Comparison of ENCODE assay signal across 11 cellular contexts in the genomic region with DNA sequence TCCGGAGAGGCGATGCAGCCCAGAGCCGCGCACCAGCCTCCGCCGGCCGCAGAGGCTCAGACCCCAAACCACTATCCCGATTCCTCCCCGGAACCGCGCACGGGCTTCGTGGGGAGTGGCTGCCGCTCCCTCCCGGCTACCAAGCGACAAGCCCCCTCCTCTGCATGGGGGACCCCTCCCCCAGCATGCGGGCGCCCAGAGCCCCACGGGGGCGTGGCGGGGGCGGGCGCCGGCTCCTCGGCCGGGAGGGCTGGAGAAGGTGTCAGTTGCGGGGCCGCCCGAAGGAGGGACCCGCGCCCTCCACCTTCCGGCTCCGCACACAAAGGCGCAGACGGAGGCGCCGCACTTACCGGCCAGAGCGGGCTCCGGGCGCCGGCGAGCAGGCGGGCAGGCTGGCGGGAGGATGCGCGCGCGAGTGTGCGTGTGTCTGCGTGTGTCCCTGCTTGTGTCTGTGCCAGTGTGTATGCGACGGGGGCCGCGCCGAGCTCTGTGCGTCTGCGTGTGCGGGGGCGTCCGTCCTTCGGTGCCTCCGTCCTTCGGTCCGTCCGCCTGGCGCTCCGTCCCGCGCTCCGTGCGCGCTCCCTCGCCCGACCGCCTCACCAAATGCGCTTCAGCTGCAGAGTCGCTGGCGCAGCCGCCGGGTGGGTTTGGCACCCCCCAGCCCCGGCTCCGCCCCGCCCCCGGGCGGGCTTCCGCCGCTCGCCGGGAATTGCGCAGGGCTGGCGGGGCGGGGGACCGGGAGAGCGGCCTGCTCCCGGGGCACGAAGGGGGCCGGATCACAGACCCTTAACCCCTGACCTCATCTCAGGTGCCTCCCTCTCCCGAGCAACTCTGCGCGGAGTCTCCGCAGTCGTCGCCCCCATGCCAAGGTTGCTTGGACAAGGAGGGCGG. TPM values are rescaled to one million over a fixed set of nuclear protein-coding genes. Genes with fewer than 3 reads are reported as not detected.
DNase-seq lines count a peak whose midpoint lies in the region; ATAC-seq, FAIRE-seq and TF ChIP-seq lines count a peak whose summit lies in the region.
"Had no signal": no experiment of that assay in that cellular context is flagged by ENCODE, and none has a peak within 500 bp of the region (broad histone marks: within the 10 kb centered on the region; RNA-seq: fewer than 3 reads in every experiment).

A gene (minus strand): TSS at position 624 of the 891 bp plus-strand sequence. CDS start 19,840 bp downstream, outside the sequence.

- H3K27ac Mint-ChIP-seq in activated CD8-positive, alpha-beta memory T cell treated with anti-CD3 and anti-CD28 coated beads, Interleukin-2, amount 10 ng/mL, durations not matched to agents 7 days and 5 days, result no peak within 1 kb of the TSS
- H3K27ac Mint-ChIP-seq in brain, result peak within 1 kb of the TSS in 3 of 5 experiments; percentile 51 to 77 (median 64)
- H3K27ac Mint-ChIP-seq: activated naive CD4-positive, alpha-beta T cell treated with anti-CD3 and anti-CD28 coated beads, Interleukin-2, amount 50 U/mL, for 72 hours had no signal

- no TSS peak for BruUV-seq in HepG2 (replicated peaks; lab: Mats Ljungman, UMichigan)

- no peak within 1 kb of the TSS for H3K9ac ChIP-seq in HepG2 (ENCODE audit: insufficient read depth, low read depth, low read length)

- TF ChIP-seq POLR2A in HepG2 (IDR thresholded peaks at IDR 0.05; ENCODE audit: insufficient read depth in 1 of 2, low read depth in 2 of 2, low read length in 2 of 2) (no peak), suprapubic skin (IDR thresholded peaks at IDR 0.05) (no peak)

- peaks cover 0 to 24% of the 10 kb centered on the region in 2 experiments; a peak in 3 of 5 replicates for H3K27me3 ChIP-seq in HepG2 (ENCODE audit: control insufficient read depth in 1 of 2, insufficient read depth in 2 of 2, low read length in 2 of 2)
- H3K27me3 ChIP-seq in suprapubic skin, result peaks cover 65% of the 10 kb centered on the region

- no peaks in the 10 kb centered on the region for H3K4me1 Mint-ChIP-seq in activated CD8-positive, alpha-beta memory T cell treated with anti-CD3 and anti-CD28 coated beads, Interleukin-2, amount 10 ng/mL, durations not matched to agents 7 days and 5 days
- peaks cover 10% of the 10 kb centered on the region for H3K4me1 Mint-ChIP-seq in brain

- H3K27me3 Mint-ChIP-seq in activated CD8-positive, alpha-beta memory T cell treated with anti-CD3 and anti-CD28 coated beads, Interleukin-2, amount 10 ng/mL, durations not matched to agents 7 days and 5 days, result peaks cover 70% of the 10 kb centered on the region
- peaks cover 68% of the 10 kb centered on the region for H3K27me3 Mint-ChIP-seq in brain

- TF ChIP-seq CTCF in brain (conservative IDR thresholded peaks at IDR 0.05) (no peak), HepG2 (CRISPR knock-in tag; IDR thresholded peaks at IDR 0.05) (no peak), suprapubic skin (IDR thresholded peaks at IDR 0.05) (no peak)

- 36% methylated on average over 6 of the region's 105 CpGs for whole genome bisulfite sequencing in HepG2 (ENCODE audit: low lambda C conversion rate)
- 0% methylated on average over 14 of the region's 105 CpGs for WGBS in suprapubic skin

- H3K9me3 Mint-ChIP-seq in activated CD8-positive, alpha-beta memory T cell treated with anti-CD3 and anti-CD28 coated beads, Interleukin-2, amount 10 ng/mL, durations not matched to agents 7 days and 5 days (ENCODE audit: low read depth), result no peaks in the 10 kb centered on the region
- H3K9me3 Mint-ChIP-seq in brain, result no peaks in the 10 kb centered on the region
- H3K9me3 Mint-ChIP-seq: activated naive CD4-positive, alpha-beta T cell treated with anti-CD3 and anti-CD28 coated beads, Interleukin-2, amount 50 U/mL, for 72 hours had no signal

- no peak for TF ChIP-seq RAD21 in HepG2 (CRISPR knock-in tag; IDR thresholded peaks at IDR 0.05)

- FAIRE-seq in HepG2 (lab: Jason Lieb, UNC), result no peak

- H4K20me1 ChIP-seq in HepG2 (ENCODE audit: insufficient read depth, low read length), result no peaks in the 10 kb centered on the region

- POLR2A ChIA-PET in HepG2 (lab: Yijun Ruan, JAX), result no interaction called here

- H2AFZ ChIP-seq in HepG2 (ENCODE audit: low read length), result no peak within 1 kb of the TSS

- H3K4me1 ChIP-seq in HepG2 (ENCODE audit: insufficient read depth, low read length) (no peaks in the 10 kb centered on the region), suprapubic skin (peaks cover 15% of the 10 kb centered on the region)

- no peak within 1 kb of the TSS for H3K4me2 ChIP-seq in HepG2 (ENCODE audit: low read depth, low read length)

- H3K27ac ChIP-seq in HepG2 (ENCODE audit: extremely low read length, insufficient read depth, low read length), result no peak within 1 kb of the TSS
- no peak within 1 kb of the TSS for H3K27ac ChIP-seq in suprapubic skin
- H3K27ac ChIP-seq: RWPE1 had no signal

- no peaks in the 10 kb centered on the region for H3K36me3 Mint-ChIP-seq in activated CD8-positive, alpha-beta memory T cell treated with anti-CD3 and anti-CD28 coated beads, Interleukin-2, amount 10 ng/mL, durations not matched to agents 7 days and 5 days
- no peaks in the 10 kb centered on the region for H3K36me3 Mint-ChIP-seq in brain
- H3K36me3 Mint-ChIP-seq: activated naive CD4-positive, alpha-beta T cell treated with anti-CD3 and anti-CD28 coated beads, Interleukin-2, amount 50 U/mL, for 72 hours had no signal

- no peak for TF ChIP-seq EP300 in HepG2 (IDR thresholded peaks at IDR 0.05; ENCODE audit: low read depth in 2 of 2, low read length in 2 of 2)
- TF ChIP-seq EP300 in HepG2 (CRISPR knock-in tag; IDR thresholded peaks at IDR 0.05; ENCODE audit: borderline replicate concordance), result no peak
- no peak for TF ChIP-seq EP300 in suprapubic skin (IDR thresholded peaks at IDR 0.05)

- no peak within 1 kb of the TSS for H3K4me3 ChIP-seq in HepG2 (replicated peaks in 1 of 3; ENCODE audit: insufficient read depth in 1 of 3, low read depth in 2 of 3, low read length in 3 of 3)
- peak within 1 kb of the TSS; percentile 36 for H3K4me3 ChIP-seq in suprapubic skin

- CTCF ChIA-PET in activated CD8-positive, alpha-beta memory T cell treated with anti-CD3 and anti-CD28 coated beads, Interleukin-2, amount 10 ng/mL, durations not matched to agents 7 days and 5 days (lab: Charles Lee), result interaction anchor here (1.0 kb wide), 1 partner anchor 11 kb away, joined by 4 read pairs; no protein-coding TSS in a partner anchor
- CTCF ChIA-PET in HepG2 (lab: Yijun Ruan, JAX; ENCODE audit: low intra/inter-chr PET ratio, low total read pairs), result no interaction called here

- H3K9me3 ChIP-seq in HepG2 (ENCODE audit: low read length), result no peaks in the 10 kb centered on the region
- no peaks in the 10 kb centered on the region for H3K9me3 ChIP-seq in suprapubic skin

- DNase-seq in activated CD8-positive, alpha-beta memory T cell treated with anti-CD3 and anti-CD28 coated beads for 24 hours, result peak; percentile 53
- DNase-seq in activated CD8-positive, alpha-beta memory T cell treated with anti-CD3 and anti-CD28 coated beads, Interleukin-2, amount 10 ng/mL, durations not matched to agents 7 days and 5 days, result no peak
- DNase-seq in HepG2 (ENCODE audit: low spot score), result no peak
- no peak for DNase-seq in suprapubic skin (ENCODE audit: low spot score in 2 of 2)
- no peak for DNase-seq in stimulated activated CD8-positive, alpha-beta memory T cell treated with anti-CD3 and anti-CD28 coated beads, Interleukin-4, amount 100 ng/mL, for 48 hours
- DNase-seq: left cardiac atrium had no signal

- no peaks in the 10 kb centered on the region for H3K36me3 ChIP-seq in HepG2 (replicated peaks in 1 of 2; ENCODE audit: control insufficient read depth in 1 of 2, insufficient read depth in 2 of 2, low read length in 2 of 2)
- no peaks in the 10 kb centered on the region for H3K36me3 ChIP-seq in suprapubic skin

- H3K79me2 ChIP-seq in HepG2 (ENCODE audit: insufficient read depth, low read length), result no peaks in the 10 kb centered on the region

- in situ Hi-C loops in HepG2 (cut with HindIII; ENCODE audit: extremely low pct_ligation_motif_present, low pct_unique_long_range_greater_than_20kb), result no loop called here

- no peak for ATAC-seq in activated CD8-positive, alpha-beta memory T cell treated with anti-CD3 and anti-CD28 coated beads, Interleukin-2, amount 10 ng/mL, durations not matched to agents 7 days and 5 days
- ATAC-seq in HepG2 (no peak; the same call in 1 of the 3 replicates), GM21737 (IDR thresholded peaks at IDR 0.05; ENCODE audit: unreplicated experiment) (no peak), GM21447 (IDR thresholded peaks at IDR 0.05; ENCODE audit: unreplicated experiment) (no peak)

- H3K4me3 Mint-ChIP-seq in activated CD8-positive, alpha-beta memory T cell treated with anti-CD3 and anti-CD28 coated beads, Interleukin-2, amount 10 ng/mL, durations not matched to agents 7 days and 5 days, result no peak within 1 kb of the TSS
- H3K4me3 Mint-ChIP-seq in brain, result peak within 1 kb of the TSS; percentile 82 to 86 (median 86)

- intact Hi-C loops in HepG2 (cut with micrococcal nuclease; ENCODE audit: unreplicated experiment), result no loop called here

RNA-seq across cellular contexts. Expression of the gene that starts here (rescaled TPM):
- not detected for total RNA-seq in activated CD8-positive, alpha-beta memory T cell treated with anti-CD3 and anti-CD28 coated beads, Interleukin-2, amount 10 ng/mL, durations not matched to agents 7 days and 5 days
- 10.8 TPM for polyA plus RNA-seq in brain (ENCODE audit: insufficient read depth, low read depth, low replicate concordance)
- total RNA-seq in HepG2 (2016; rRNA removed; fragmentation: Illumina TruSeq; extraction: Trizol), result not detected in 2 replicates
- total RNA-seq in HepG2 (2016; cell fraction: cytosol; rRNA removed; fragmentation: Illumina TruSeq; extraction: Trizol; ENCODE audit: low read depth), result not detected in 2 replicates
- total RNA-seq in HepG2 (2016; cell fraction: insoluble cytoplasmic fraction; rRNA removed; fragmentation: Illumina TruSeq; extraction: Trizol), result not detected in 2 replicates
- not detected in 2 replicates for total RNA-seq in HepG2 (2016; cell fraction: membrane; rRNA removed; fragmentation: Illumina TruSeq; extraction: Trizol)
- total RNA-seq in HepG2 (2016; cell fraction: nucleus; rRNA removed; fragmentation: Illumina TruSeq; extraction: Trizol), result not detected in 2 replicates
- not detected in 2 replicates for polyA plus RNA-seq in HepG2 (2011; rRNA removed)
- polyA plus RNA-seq in HepG2 (2011; cell fraction: cytosol; rRNA removed), result not detected in 2 replicates
- polyA plus RNA-seq in HepG2 (2011; cell fraction: nucleus; rRNA removed), result not detected in 2 replicates
- not detected in 2 replicates for polyA plus RNA-seq in HepG2 (2012)
- polyA plus RNA-seq in HepG2 (2016; cell fraction: cytosol; fragmentation: Illumina TruSeq; extraction: Trizol; ENCODE audit: low read depth), result not detected in 2 replicates
- polyA plus RNA-seq in HepG2 (2016; cell fraction: insoluble cytoplasmic fraction; fragmentation: Illumina TruSeq; extraction: Trizol; ENCODE audit: low read depth), result not detected in 2 replicates
- polyA plus RNA-seq in HepG2 (2016; cell fraction: membrane; fragmentation: Illumina TruSeq; extraction: Trizol; ENCODE audit: low read depth), result not detected in 2 replicates
- not detected in 2 replicates for polyA plus RNA-seq in HepG2 (2016; cell fraction: nucleus; fragmentation: Illumina TruSeq; extraction: Trizol; ENCODE audit: insufficient read depth, low read depth)
- polyA minus RNA-seq in HepG2 (2011; rRNA and poly(A)+ RNA removed; ENCODE audit: low replicate concordance), result not detected in 2 replicates
- polyA minus RNA-seq in HepG2 (2011; cell fraction: cytosol; rRNA and poly(A)+ RNA removed), result not detected in 2 replicates
- polyA minus RNA-seq in HepG2 (2011; cell fraction: nucleus; rRNA and poly(A)+ RNA removed), result not detected in 2 replicates
- 1 to 10 TPM in 2 of 4 donors, under 1 TPM in 1, not detected in 1; 0.15 to 1.7 (median 1.3) TPM for total RNA-seq in suprapubic skin
- total RNA-seq: activated naive CD4-positive, alpha-beta T cell treated with anti-CD3 and anti-CD28 coated beads, Interleukin-2, amount 50 U/mL, for 72 hours had no signal

Comparison
In these comparisons a context has a peak if more than half of its experiments do, and no peak if none do; other contexts are left out.
1. RNA of the gene that starts here (polyA plus RNA-seq): 10.8 TPM in brain (single experiment); not detected in HepG2; every median in the first group is over 10 times any median in the second.